Comparison of ENCODE assay signal across 7 cellular contexts in the genomic region with DNA sequence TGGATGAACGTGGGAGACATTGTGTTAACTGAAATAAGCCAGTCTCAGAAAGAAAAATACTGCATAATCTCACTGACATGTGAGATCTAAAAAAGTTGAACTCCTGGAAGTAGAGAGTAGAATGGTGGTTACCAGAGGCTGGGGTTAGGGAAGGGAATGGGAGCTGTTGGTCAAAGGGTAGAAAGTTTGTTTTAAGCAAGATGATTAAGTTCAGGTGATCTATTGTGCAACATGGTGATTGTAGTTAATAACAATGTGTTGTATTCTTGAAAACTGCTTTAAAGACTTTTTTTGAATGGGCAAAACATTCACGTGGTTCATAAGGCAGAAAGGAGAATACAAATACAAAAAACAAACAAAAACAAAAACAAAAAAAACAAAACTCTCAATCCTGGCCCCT.
"Had no signal": no experiment of that assay in that cellular context is flagged by ENCODE, and none has a peak within 500 bp of the region (broad histone marks: within the 10 kb centered on the region; RNA-seq: fewer than 3 reads in every experiment).

No MANE protein-coding gene starts in this region.

- H3K27ac Mint-ChIP-seq: GM23338, H9 had no signal

- ATAC-seq: K562 had no signal

- H3K9me3 Mint-ChIP-seq: GM23338, H9 had no signal

- H3K4me3 ChIP-seq: GM23338, K562 had no signal

- H3K4me2 ChIP-seq: GM23338 had no signal

- DNase-seq: H9, HCEC 1CT had no signal

- FAIRE-seq: H1, H54, HTR-8/SVneo, K562 had no signal

- H3K4me3 Mint-ChIP-seq: GM23338, H9 had no signal
